In the genomic region with DNA sequence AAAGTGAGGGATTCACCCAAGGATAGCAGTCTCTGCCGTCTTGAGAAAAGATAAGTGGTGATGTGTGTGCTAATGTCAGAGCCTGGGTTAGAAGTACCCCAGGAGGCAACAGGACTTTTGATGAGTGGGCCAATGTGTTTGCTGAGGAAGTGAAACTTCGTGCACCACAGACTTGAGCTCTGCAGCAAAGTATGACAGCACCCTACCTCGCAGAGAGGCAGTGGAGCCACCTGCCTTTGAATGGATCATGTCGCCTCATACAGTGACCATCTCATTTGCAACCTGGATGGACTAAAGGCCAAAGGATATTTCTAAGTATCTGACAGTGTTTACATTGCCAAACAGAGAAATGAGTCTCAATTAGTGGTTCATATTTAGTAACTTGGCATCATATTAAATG, we compare ENCODE assay signal across 13 cellular contexts.
DNase-seq lines count a peak whose midpoint lies in the region; ATAC-seq and TF ChIP-seq lines count a peak whose summit lies in the region.
"Had no signal": no experiment of that assay in that cellular context is flagged by ENCODE, and none has a peak within 500 bp of the region (broad histone marks: within the 10 kb centered on the region; RNA-seq: fewer than 3 reads in every experiment).

No MANE protein-coding gene starts in this region.

- peak; percentile 24 for DNase-seq in GM12864 (ENCODE audit: low read depth)
- DNase-seq in activated T-cell treated with anti-CD3 and anti-CD28 coated beads, Interleukin-2, amount 50 U/mL, for 4 hours: no peak
- DNase-seq in stimulated activated CD4-positive, alpha-beta T cell treated with anti-CD3 and anti-CD28 coated beads, Interleukin-4, amount 100 ng/mL, for 1 hour: no peak
- no peak for DNase-seq in CD8-positive, alpha-beta T cell
- DNase-seq in activated T-cell treated with anti-CD3 and anti-CD28 coated beads, Interleukin-2, amount 50 U/mL, for 24 hours: no peak
- DNase-seq: activated effector memory CD4-positive, alpha-beta T cell treated with Interleukin-2 at 50 U/mL for 16 hours; GOT3; KG1; WERI-Rb-1 had no signal

- H3K9me3 Mint-ChIP-seq in activated T-cell treated with anti-CD3 and anti-CD28 coated beads, Interleukin-2, amount 50 U/mL, for 4 hours: peaks cover 22% of the 10 kb centered on the region
- H3K9me3 Mint-ChIP-seq in CD8-positive, alpha-beta T cell: peaks cover 7% of the 10 kb centered on the region
- peaks cover 13% of the 10 kb centered on the region for H3K9me3 Mint-ChIP-seq in activated T-cell treated with anti-CD3 and anti-CD28 coated beads, Interleukin-2, amount 50 U/mL, for 24 hours

- CTCF ChIA-PET in CD8-positive, alpha-beta T cell (lab: Charles Lee): no interaction called here

- no peaks in the 10 kb centered on the region for H3K36me3 Mint-ChIP-seq in activated T-cell treated with anti-CD3 and anti-CD28 coated beads, Interleukin-2, amount 50 U/mL, for 4 hours (ENCODE audit: insufficient read depth)
- H3K36me3 Mint-ChIP-seq in CD8-positive, alpha-beta T cell: no peaks in the 10 kb centered on the region
- H3K36me3 Mint-ChIP-seq in activated T-cell treated with anti-CD3 and anti-CD28 coated beads, Interleukin-2, amount 50 U/mL, for 24 hours (ENCODE audit: low read depth): no peaks in the 10 kb centered on the region

- intact Hi-C loops in CD8-positive, alpha-beta T cell (cut with DNase I, micrococcal nuclease): no loop called here

- peak; percentile 9 for TF ChIP-seq CTCF in GM12864 (IDR thresholded peaks at IDR 0.05; ENCODE audit: low read depth, low read length, missing control alignments)
- no peak for TF ChIP-seq CTCF in CD8-positive, alpha-beta T cell (IDR thresholded peaks at IDR 0.05)

- no peaks in the 10 kb centered on the region for H3K27me3 Mint-ChIP-seq in activated T-cell treated with anti-CD3 and anti-CD28 coated beads, Interleukin-2, amount 50 U/mL, for 4 hours (ENCODE audit: low read depth)
- no peaks in the 10 kb centered on the region for H3K27me3 Mint-ChIP-seq in CD8-positive, alpha-beta T cell (ENCODE audit: low read depth)
- no peaks in the 10 kb centered on the region for H3K27me3 Mint-ChIP-seq in activated T-cell treated with anti-CD3 and anti-CD28 coated beads, Interleukin-2, amount 50 U/mL, for 24 hours
- H3K27me3 Mint-ChIP-seq: central memory CD8-positive, alpha-beta T cell had no signal

- no peak overlapping the region for H3K4me3 Mint-ChIP-seq in activated T-cell treated with anti-CD3 and anti-CD28 coated beads, Interleukin-2, amount 50 U/mL, for 4 hours
- no peak overlapping the region for H3K4me3 Mint-ChIP-seq in CD8-positive, alpha-beta T cell
- no peak overlapping the region for H3K4me3 Mint-ChIP-seq in activated T-cell treated with anti-CD3 and anti-CD28 coated beads, Interleukin-2, amount 50 U/mL, for 24 hours
- H3K4me3 Mint-ChIP-seq: central memory CD8-positive, alpha-beta T cell had no signal

- H3K27ac ChIP-seq in CD8-positive, alpha-beta T cell (ENCODE audit: low read depth, low read length): no peak overlapping the region
- H3K27ac ChIP-seq: WERI-Rb-1 had no signal

- H3K27ac Mint-ChIP-seq in CD8-positive, alpha-beta T cell: no peak overlapping the region
- no peak overlapping the region for H3K27ac Mint-ChIP-seq in activated T-cell treated with anti-CD3 and anti-CD28 coated beads, Interleukin-2, amount 50 U/mL, for 24 hours

- no peaks in the 10 kb centered on the region for H3K27me3 ChIP-seq in CD8-positive, alpha-beta T cell (ENCODE audit: insufficient read depth, low read length)

- POLR2A ChIA-PET in CD8-positive, alpha-beta T cell (lab: Charles Lee): no interaction called here

- no peaks in the 10 kb centered on the region for H3K4me1 ChIP-seq in CD8-positive, alpha-beta T cell (ENCODE audit: insufficient read depth, low read length)

- no peaks in the 10 kb centered on the region for H3K4me1 Mint-ChIP-seq in activated T-cell treated with anti-CD3 and anti-CD28 coated beads, Interleukin-2, amount 50 U/mL, for 4 hours (ENCODE audit: low read depth)
- H3K4me1 Mint-ChIP-seq in CD8-positive, alpha-beta T cell (ENCODE audit: low read depth): no peaks in the 10 kb centered on the region
- H3K4me1 Mint-ChIP-seq in activated T-cell treated with anti-CD3 and anti-CD28 coated beads, Interleukin-2, amount 50 U/mL, for 24 hours (ENCODE audit: low read depth): no peaks in the 10 kb centered on the region
- H3K4me1 Mint-ChIP-seq: central memory CD8-positive, alpha-beta T cell had no signal

- H3K36me3 ChIP-seq in CD8-positive, alpha-beta T cell (ENCODE audit: insufficient read depth, low read length): no peaks in the 10 kb centered on the region
- H3K36me3 ChIP-seq: WERI-Rb-1 had no signal

- no peak overlapping the region for H3K4me3 ChIP-seq in GM12864 (ENCODE audit: low read depth, low read length)
- no peak overlapping the region for H3K4me3 ChIP-seq in CD8-positive, alpha-beta T cell (ENCODE audit: low read depth, low read length)

- H3K9me3 ChIP-seq in CD8-positive, alpha-beta T cell (ENCODE audit: low read length): no peaks in the 10 kb centered on the region

- ATAC-seq in GM19351 (IDR thresholded peaks at IDR 0.05; ENCODE audit: unreplicated experiment): peak; percentile 100
- ATAC-seq in HG02870 (IDR thresholded peaks at IDR 0.05; ENCODE audit: unreplicated experiment): peak; percentile 99
- peak; percentile 92 for ATAC-seq in HG03565 (IDR thresholded peaks at IDR 0.05; ENCODE audit: unreplicated experiment)
- ATAC-seq in activated T-cell treated with anti-CD3 and anti-CD28 coated beads, Interleukin-2, amount 50 U/mL, for 4 hours: no peak
- no peak for ATAC-seq in CD8-positive, alpha-beta T cell

Comparison
In these comparisons a context has a peak if more than half of its experiments do, and no peak if none do; other contexts are left out.
1. ATAC-seq: peak in GM19351 (single experiment), HG02870 (single experiment) and HG03565 (single experiment); none in activated T-cell treated with anti-CD3 and anti-CD28 coated beads, Interleukin-2, amount 50 U/mL, for 4 hours (0 of 2) and CD8-positive, alpha-beta T cell (single experiment).